In the genomic region with DNA sequence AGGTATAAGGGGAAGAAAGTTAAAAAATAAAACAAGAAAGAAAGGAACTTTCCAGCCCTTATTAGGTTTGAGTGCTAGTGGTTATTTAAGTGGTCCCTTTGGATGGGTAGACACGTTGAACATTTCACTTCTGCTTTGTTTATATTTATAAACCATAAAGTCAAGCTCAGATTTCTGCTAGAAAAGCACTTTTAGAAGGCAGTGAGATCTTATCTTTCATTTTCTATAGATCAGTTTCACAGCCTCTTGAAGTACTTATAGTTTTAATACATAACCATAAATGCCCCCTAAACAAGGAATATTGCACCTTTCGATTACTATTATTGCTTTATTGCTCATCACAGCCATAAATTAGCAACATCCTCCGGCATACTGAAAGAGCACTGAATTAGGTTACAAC, we compare ENCODE assay signal across 1 cellular context.
TF ChIP-seq lines count a peak whose summit lies in the region.

No MANE protein-coding gene starts in this region.

TF ChIP-seq in HEK293, 187 proteins besides CTCF, POLR2A, EP300 and RAD21 (continued from another document):
- TF ChIP-seq REST (tag by site-specific recombination; IDR thresholded peaks at IDR 0.05) (no peak), IKZF3 (tag by site-specific recombination; IDR thresholded peaks at IDR 0.05) (0 out of 2 replicates have a peak, but pooled peaks have one; percentile 21), ZSCAN30 (tag by site-specific recombination; IDR thresholded peaks at IDR 0.05) (peak; percentile 29; the same call in 1 of the 2 replicates), SCRT1 (tag by site-specific recombination; IDR thresholded peaks at IDR 0.05; ENCODE audit: borderline replicate concordance) (0 out of 2 replicates have a peak, but pooled peaks have one; percentile 46), ZXDB (tag by site-specific recombination; IDR thresholded peaks at IDR 0.05) (peak; percentile 47; the same call in 1 of the 2 replicates), ZNF626 (tag by site-specific recombination; IDR thresholded peaks at IDR 0.05) (0 out of 2 replicates have a peak, but pooled peaks have one; percentile 12), OSR2 (tag by site-specific recombination; IDR thresholded peaks at IDR 0.05) (peak; percentile 74; the same call in 1 of the 2 replicates), ZFP3 (tag by site-specific recombination; IDR thresholded peaks at IDR 0.05; ENCODE audit: low read depth) (no peak), OVOL3 (tag by site-specific recombination; IDR thresholded peaks at IDR 0.05) (peak; percentile 51; the same call in 1 of the 2 replicates)
- TF ChIP-seq, protein P1, sequence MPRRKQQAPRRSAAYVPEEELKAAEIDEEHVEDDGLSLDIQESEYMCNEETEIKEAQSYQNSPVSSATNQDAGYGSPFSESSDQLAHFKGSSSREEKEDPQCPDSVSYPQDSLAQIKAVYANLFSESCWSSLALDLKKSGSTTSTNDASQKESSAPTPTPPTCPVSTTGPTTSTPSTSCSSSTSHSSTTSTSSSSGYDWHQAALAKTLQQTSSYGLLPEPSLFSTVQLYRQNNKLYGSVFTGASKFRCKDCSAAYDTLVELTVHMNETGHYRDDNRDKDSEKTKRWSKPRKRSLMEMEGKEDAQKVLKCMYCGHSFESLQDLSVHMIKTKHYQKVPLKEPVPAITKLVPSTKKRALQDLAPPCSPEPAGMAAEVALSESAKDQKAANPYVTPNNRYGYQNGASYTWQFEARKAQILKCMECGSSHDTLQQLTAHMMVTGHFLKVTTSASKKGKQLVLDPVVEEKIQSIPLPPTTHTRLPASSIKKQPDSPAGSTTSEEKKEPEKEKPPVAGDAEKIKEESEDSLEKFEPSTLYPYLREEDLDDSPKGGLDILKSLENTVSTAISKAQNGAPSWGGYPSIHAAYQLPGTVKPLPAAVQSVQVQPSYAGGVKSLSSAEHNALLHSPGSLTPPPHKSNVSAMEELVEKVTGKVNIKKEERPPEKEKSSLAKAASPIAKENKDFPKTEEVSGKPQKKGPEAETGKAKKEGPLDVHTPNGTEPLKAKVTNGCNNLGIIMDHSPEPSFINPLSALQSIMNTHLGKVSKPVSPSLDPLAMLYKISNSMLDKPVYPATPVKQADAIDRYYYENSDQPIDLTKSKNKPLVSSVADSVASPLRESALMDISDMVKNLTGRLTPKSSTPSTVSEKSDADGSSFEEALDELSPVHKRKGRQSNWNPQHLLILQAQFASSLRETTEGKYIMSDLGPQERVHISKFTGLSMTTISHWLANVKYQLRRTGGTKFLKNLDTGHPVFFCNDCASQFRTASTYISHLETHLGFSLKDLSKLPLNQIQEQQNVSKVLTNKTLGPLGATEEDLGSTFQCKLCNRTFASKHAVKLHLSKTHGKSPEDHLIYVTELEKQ (tag by site-specific recombination; IDR thresholded peaks at IDR 0.05; ENCODE audit: borderline replicate concordance) = 0 out of 2 replicates have a peak, but pooled peaks have one; percentile 34
- TF ChIP-seq, protein P2, sequence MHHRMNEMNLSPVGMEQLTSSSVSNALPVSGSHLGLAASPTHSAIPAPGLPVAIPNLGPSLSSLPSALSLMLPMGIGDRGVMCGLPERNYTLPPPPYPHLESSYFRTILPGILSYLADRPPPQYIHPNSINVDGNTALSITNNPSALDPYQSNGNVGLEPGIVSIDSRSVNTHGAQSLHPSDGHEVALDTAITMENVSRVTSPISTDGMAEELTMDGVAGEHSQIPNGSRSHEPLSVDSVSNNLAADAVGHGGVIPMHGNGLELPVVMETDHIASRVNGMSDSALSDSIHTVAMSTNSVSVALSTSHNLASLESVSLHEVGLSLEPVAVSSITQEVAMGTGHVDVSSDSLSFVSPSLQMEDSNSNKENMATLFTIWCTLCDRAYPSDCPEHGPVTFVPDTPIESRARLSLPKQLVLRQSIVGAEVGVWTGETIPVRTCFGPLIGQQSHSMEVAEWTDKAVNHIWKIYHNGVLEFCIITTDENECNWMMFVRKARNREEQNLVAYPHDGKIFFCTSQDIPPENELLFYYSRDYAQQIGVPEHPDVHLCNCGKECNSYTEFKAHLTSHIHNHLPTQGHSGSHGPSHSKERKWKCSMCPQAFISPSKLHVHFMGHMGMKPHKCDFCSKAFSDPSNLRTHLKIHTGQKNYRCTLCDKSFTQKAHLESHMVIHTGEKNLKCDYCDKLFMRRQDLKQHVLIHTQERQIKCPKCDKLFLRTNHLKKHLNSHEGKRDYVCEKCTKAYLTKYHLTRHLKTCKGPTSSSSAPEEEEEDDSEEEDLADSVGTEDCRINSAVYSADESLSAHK (tag by site-specific recombination; IDR thresholded peaks at IDR 0.05) = peak; percentile 72
- TF ChIP-seq, protein P3, sequence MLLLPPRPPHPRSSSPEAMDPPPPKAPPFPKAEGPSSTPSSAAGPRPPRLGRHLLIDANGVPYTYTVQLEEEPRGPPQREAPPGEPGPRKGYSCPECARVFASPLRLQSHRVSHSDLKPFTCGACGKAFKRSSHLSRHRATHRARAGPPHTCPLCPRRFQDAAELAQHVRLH (tag by site-specific recombination; IDR thresholded peaks at IDR 0.05) = peak; percentile 82; the same call in 1 of the 2 replicates
TF ChIP-seq in HEK293: peak in this region for 18.
